Comparison of ENCODE assay signal across 8 cellular contexts in genomic region chr21:5128257-5128656, GRCh38.
DNase-seq lines count a peak whose midpoint lies in the region; ATAC-seq, FAIRE-seq and TF ChIP-seq lines count a peak whose summit lies in the region.
"Not testable (repeated sequence)": the region's sequence is repeated elsewhere in the genome, so short reads cannot be mapped to it uniquely, and the experiment has no call there.

No MANE protein-coding gene starts in this region.

- RAD21 ChIA-PET in GM12878 (lab: Charles Lee; ENCODE audit: unreplicated experiment): not testable (repeated sequence)

- 0 out of 2 replicates have a peak overlapping the region, but pooled peaks have one; percentile 38 for H3K4me3 ChIP-seq in GM23338
- H3K4me3 ChIP-seq in GM12878: not testable (repeated sequence)
- peak overlapping the region; percentile 49 to 56 for H3K4me3 ChIP-seq in right atrium auricular region
- H3K4me3 ChIP-seq in ovary: peak overlapping the region; percentile 49

- 0% methylated on average over 21 of the region's 42 CpGs for WGBS in GM12878 (ENCODE audit: insufficient coverage, insufficient replicate concordance, low lambda C conversion rate, missing lambda C conversion rate)
- 0% methylated on average over 10 to 29 of the region's 42 CpGs; no CpG with 5 or more reads in 1 of the 3 donors for WGBS in ovary, 3 donors

- not testable (repeated sequence) for H3F3A ChIP-seq in GM23338 (replicated peaks; ENCODE audit: low read depth)

- in situ Hi-C loops in GM12878 (cut with MboI): not testable (repeated sequence)

- CTCF ChIA-PET in GM12878 (lab: Yijun Ruan, JAX): not testable (repeated sequence)

- H3K27me3 Mint-ChIP-seq in GM23338 (ENCODE audit: insufficient read depth, low read depth, poor library complexity): not testable (repeated sequence)

- H3K9me3 ChIP-seq in GM12878 (replicated peaks; ENCODE audit: control insufficient read depth, insufficient read depth, low read length); right atrium auricular region; ovary: not testable (repeated sequence)

- H3K9me3 Mint-ChIP-seq in GM23338: not testable (repeated sequence)

- peak; percentile 64 for TF ChIP-seq POLR2A in GM12878 (IDR thresholded peaks at IDR 0.05; ENCODE audit: low read depth, low read length)
- peak; percentile 28 for TF ChIP-seq POLR2A in ovary (IDR thresholded peaks at IDR 0.05)

- H3K36me3 Mint-ChIP-seq in GM23338 (ENCODE audit: low read depth): not testable (repeated sequence)

- H3K27ac ChIP-seq in GM23338 (ENCODE audit: low read depth); GM12878 (ENCODE audit: control insufficient read depth, insufficient read depth): not testable (repeated sequence)
- peak overlapping the region; percentile 51 to 73 for H3K27ac ChIP-seq in right atrium auricular region
- peak overlapping the region in 1 of 2 donors; percentile 68 for H3K27ac ChIP-seq in ovary

- TF ChIP-seq CTCF in GM23338 (conservative IDR thresholded peaks at IDR 0.05; ENCODE audit: low read depth in 2 of 2); GM12878 (IDR thresholded peaks at IDR 0.05 in 2 of 3, conservative IDR thresholded peaks at IDR 0.05 in 1 of 3; ENCODE audit: control insufficient read depth in 2 of 3, extremely low read depth in 1 of 3, insufficient read depth in 1 of 3, low read depth in 3 of 3, low read length in 3 of 3); right atrium auricular region (IDR thresholded peaks at IDR 0.05); ovary (IDR thresholded peaks at IDR 0.05): not testable (repeated sequence)

- POLR2A ChIA-PET in GM12878 (lab: Charles Lee): not testable (repeated sequence)

- not testable (repeated sequence) for TF ChIP-seq EP300 in GM12878 (IDR thresholded peaks at IDR 0.05; ENCODE audit: borderline replicate concordance in 1 of 2, control insufficient read depth in 1 of 2, low read depth in 2 of 2, low read length in 2 of 2); ovary (IDR thresholded peaks at IDR 0.05)

- peak overlapping the region; percentile 61; the same call in 2 of the 3 replicates for H3K4me3 Mint-ChIP-seq in GM23338

- H3K36me3 ChIP-seq in GM23338 (ENCODE audit: insufficient read depth); GM12878 (ENCODE audit: control insufficient read depth in 2 of 2, insufficient read depth in 2 of 2, low read length in 1 of 2); right atrium auricular region; ovary: not testable (repeated sequence)

- not testable (repeated sequence) for H3K27ac Mint-ChIP-seq in GM23338

- not testable (repeated sequence) for H3K79me2 ChIP-seq in GM23338 (replicated peaks; ENCODE audit: insufficient read depth); GM12878 (ENCODE audit: control insufficient read depth, insufficient read depth, low read length)

- not testable (repeated sequence) for H2AFZ ChIP-seq in GM23338; GM12878 (ENCODE audit: control insufficient read depth, low read depth, low read length)

- TF ChIP-seq RAD21 in GM12878 (IDR thresholded peaks at IDR 0.05; ENCODE audit: insufficient read depth, low read depth, low read length): not testable (repeated sequence)

- SMC1A ChIA-PET in GM12878 (lab: Charles Lee; ENCODE audit: uncharacterized antibody, unreplicated experiment): not testable (repeated sequence)

- H3K4me1 Mint-ChIP-seq in GM23338: not testable (repeated sequence)

- not testable (repeated sequence) for FAIRE-seq in GM12878 (lab: Jason Lieb, UNC)

- H3K27me3 ChIP-seq in GM23338 (ENCODE audit: insufficient read depth); GM12878 (replicated peaks in 1 of 2; ENCODE audit: control insufficient read depth in 2 of 2, insufficient read depth in 2 of 2, low read length in 1 of 2); right atrium auricular region; ovary: not testable (repeated sequence)

- not testable (repeated sequence) for H3K4me2 ChIP-seq in GM23338; GM12878 (ENCODE audit: control insufficient read depth, insufficient read depth)

- DNase-seq in EL (peak; percentile 35), GM23338 (ENCODE audit: low spot score) (peak; percentile 68), HS-5 (ENCODE audit: low read depth) (peak; percentile 22), GM12878 (ENCODE audit: low read depth, low spot score) (peak; percentile 74), right atrium auricular region (ENCODE audit: low spot score) (peak; percentile 96), ovary (peak; percentile 95 to 99 (median 97))
- DNase-seq in activated CD4-positive, alpha-beta T cell treated with anti-CD3 and anti-CD28 coated beads for 1 hour: peak; percentile 98
- peak; percentile 99 for DNase-seq in stimulated activated CD8-positive, alpha-beta memory T cell treated with anti-CD3 and anti-CD28 coated beads, Interleukin-4, amount 100 ng/mL, for 48 hours

- H3K9me2 ChIP-seq in GM23338 (ENCODE audit: insufficient read depth): not testable (repeated sequence)

- H3K9ac ChIP-seq in GM12878 (ENCODE audit: control insufficient read depth, insufficient read depth, low read length): not testable (repeated sequence)

- intact Hi-C loops in GM12878 (cut with micrococcal nuclease; ENCODE audit: unreplicated experiment); ovary (cut with DNase I): not testable (repeated sequence)

- BruUV-seq in GM12878 (replicated peaks; lab: Mats Ljungman, UMichigan): not testable (repeated sequence)

- ATAC-seq in GM23338 (peak; percentile 85), GM12878 (peak; percentile 89)

- H4K20me1 ChIP-seq in GM23338 (replicated peaks; ENCODE audit: insufficient read depth); GM12878 (ENCODE audit: control insufficient read depth, insufficient read depth): not testable (repeated sequence)

- not testable (repeated sequence) for H3K4me1 ChIP-seq in GM23338 (ENCODE audit: insufficient read depth); GM12878 (ENCODE audit: control insufficient read depth, insufficient read depth, low read length); right atrium auricular region; ovary (ENCODE audit: insufficient read depth)

TF ChIP-seq in GM23338, 12 proteins besides CTCF, POLR2A, EP300 and RAD21:
- TF ChIP-seq POLR2AphosphoS5 (IDR thresholded peaks at IDR 0.05; ENCODE audit: low read depth): peak; percentile 43; the same call in 1 of the 2 replicates

TF ChIP-seq in GM12878, 131 proteins besides CTCF, POLR2A, EP300 and RAD21:
- TF ChIP-seq NRF1 (conservative IDR thresholded peaks at IDR 0.05; ENCODE audit: low read depth, low read length) (peak; percentile 56), BHLHE40 (IDR thresholded peaks at IDR 0.05; ENCODE audit: borderline replicate concordance in 1 of 2, low read depth in 2 of 2, low read length in 1 of 2) (peak in 1 of 2 experiments; percentile 53; a peak in 1 of 4 replicates), NR2F1 (conservative IDR thresholded peaks at IDR 0.05) (peak; percentile 56), NR2C1 (IDR thresholded peaks at IDR 0.05) (peak; percentile 61; the same call in 1 of the 2 replicates), POLR2AphosphoS5 (IDR thresholded peaks at IDR 0.05; ENCODE audit: low read length) (peak; percentile 25; the same call in 1 of the 2 replicates), YY1 (IDR thresholded peaks at IDR 0.05; ENCODE audit: low read depth, low read length) (peak; percentile 79), EGR1 (IDR thresholded peaks at IDR 0.05; ENCODE audit: borderline replicate concordance in 1 of 2, low read depth in 2 of 2, low read length in 2 of 2) (peak in 1 of 2 experiments; percentile 84; a peak in 2 of 3 replicates)

Comparison
In these comparisons a context has a peak if more than half of its experiments do, and no peak if none do; other contexts are left out.
1. DNase-seq: peak in every context shown above with its lines; median percentile 99 in stimulated activated CD8-positive, alpha-beta memory T cell treated with anti-CD3 and anti-CD28 coated beads, Interleukin-4, amount 100 ng/mL, for 48 hours; 98 in activated CD4-positive, alpha-beta T cell treated with anti-CD3 and anti-CD28 coated beads for 1 hour; 97 in ovary; 96 in right atrium auricular region; 74 in GM12878; 68 in GM23338; 35 in EL; 22 in HS-5.